8 cellular contexts compared by ENCODE assay signal in the genomic region with DNA sequence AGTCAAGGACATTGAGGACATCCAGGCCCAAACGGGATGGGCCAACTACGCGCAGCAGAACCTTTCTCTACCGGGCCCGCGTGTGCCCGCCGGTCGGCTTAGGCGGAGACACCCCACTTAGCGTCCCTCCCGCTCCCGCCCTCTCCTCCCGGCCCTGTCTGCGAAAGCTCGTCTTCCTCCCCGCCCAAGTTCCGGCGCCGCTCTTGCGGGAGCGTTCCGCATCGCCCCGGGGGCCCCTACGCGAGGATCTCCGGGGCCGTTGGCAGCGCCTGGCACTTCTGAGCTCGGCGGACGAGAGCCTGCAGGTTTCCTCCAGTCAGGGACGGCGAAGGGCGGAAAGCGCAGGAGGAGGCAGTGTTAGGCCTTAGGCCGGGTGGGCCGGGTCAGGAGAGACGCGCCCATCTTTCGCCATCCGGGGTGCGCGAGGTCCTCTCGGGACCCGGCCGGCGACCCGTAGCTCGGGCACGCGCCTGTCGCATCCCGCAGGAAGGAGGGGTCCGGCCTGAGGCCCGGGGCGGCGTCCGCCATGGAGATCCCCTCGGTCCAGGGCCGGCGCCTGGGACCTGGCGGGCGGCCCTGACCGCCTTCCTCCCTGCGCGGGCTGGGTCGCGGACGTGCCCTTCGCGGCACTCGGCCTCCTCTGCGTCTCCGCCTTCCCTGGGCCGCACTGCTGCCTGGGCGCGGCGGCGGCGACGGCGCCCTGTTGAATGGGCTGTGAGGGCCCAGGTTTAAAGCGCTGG. TPM values are rescaled to one million over a fixed set of nuclear protein-coding genes. Genes with fewer than 3 reads are reported as not detected.
DNase-seq lines count a peak whose midpoint lies in the region; ATAC-seq, FAIRE-seq and TF ChIP-seq lines count a peak whose summit lies in the region.

FEM1B (plus strand) TSS at position 141 of the 740 bp plus-strand sequence. CDS start 673 bp downstream, outside the sequence.

- no peaks in the 10 kb centered on the region for H3K9me3 Mint-ChIP-seq in activated naive CD8-positive, alpha-beta T cell treated with anti-CD3 and anti-CD28 coated beads, Interleukin-2, amount 50 U/mL, for 24 hours

- peak within 1 kb of the TSS; percentile 92 for H4K12ac ChIP-seq in trophoblast cell (ENCODE audit: low read depth, low read length)

- peaks cover 17% of the 10 kb centered on the region for H3K79me1 ChIP-seq in trophoblast cell (ENCODE audit: low read length)

- H2BK5ac ChIP-seq in trophoblast cell (ENCODE audit: low read depth, low read length, poor library complexity) = peak within 1 kb of the TSS; percentile 90

- H3K23ac ChIP-seq in trophoblast cell (ENCODE audit: low read length) = no peak within 1 kb of the TSS

- H3K36me3 Mint-ChIP-seq in activated naive CD8-positive, alpha-beta T cell treated with anti-CD3 and anti-CD28 coated beads, Interleukin-2, amount 50 U/mL, for 24 hours (ENCODE audit: low read depth) = peaks cover 13% of the 10 kb centered on the region

- H3K79me2 ChIP-seq in trophoblast cell (ENCODE audit: control insufficient read depth, insufficient read depth, low read length, poor library complexity) = peaks cover 21% of the 10 kb centered on the region

- H3K18ac ChIP-seq in trophoblast cell (ENCODE audit: low read length) = peak within 1 kb of the TSS; percentile 99

- ATAC-seq in HG02798 (IDR thresholded peaks at IDR 0.05; ENCODE audit: poor library complexity, unreplicated experiment) = peak; percentile 82
- ATAC-seq in activated naive CD8-positive, alpha-beta T cell treated with anti-CD3 and anti-CD28 coated beads, Interleukin-2, amount 50 U/mL, for 24 hours = peak; percentile 82
- ATAC-seq in Right ventricle myocardium superior (ENCODE audit: poor library complexity) = peak; percentile 93

- peak within 1 kb of the TSS; percentile 12 for H2BK12ac ChIP-seq in trophoblast cell (ENCODE audit: low read length)

- no peaks in the 10 kb centered on the region for H3K27me3 Mint-ChIP-seq in activated naive CD8-positive, alpha-beta T cell treated with anti-CD3 and anti-CD28 coated beads, Interleukin-2, amount 50 U/mL, for 24 hours

- DNase-seq in GM12891 (ENCODE audit: insufficient read length, low spot score) (peak; percentile 85), NCI-H1436 (lab: John Stamatoyannopoulos, UW) (peak; percentile 88), SW480 (ENCODE audit: low spot score) (peak; percentile 92), Right ventricle myocardium superior (peak; percentile 94), trophoblast cell (peak; percentile 80 to 91), tibial nerve (ENCODE audit: low spot score in 2 of 2) (peak; percentile 77 to 82)
- DNase-seq in activated naive CD8-positive, alpha-beta T cell treated with anti-CD3 and anti-CD28 coated beads, Interleukin-2, amount 50 U/mL, for 24 hours = peak; percentile 89

- H3K4me1 ChIP-seq in trophoblast cell (ENCODE audit: control insufficient read depth in 1 of 2, insufficient read depth in 2 of 2, low read length in 2 of 2) (peaks cover under 1 to 10% of the 10 kb centered on the region in 2 experiments), tibial nerve (peaks cover 0 to 57% (median 35%) of the 10 kb centered on the region in 4 donors)

- H3K4me3 ChIP-seq in trophoblast cell (ENCODE audit: low read depth, low read length) = peak within 1 kb of the TSS; percentile 84
- H3K4me3 ChIP-seq in tibial nerve = peak within 1 kb of the TSS; percentile 61 to 99 (median 86)

- H3K27ac Mint-ChIP-seq in activated naive CD8-positive, alpha-beta T cell treated with anti-CD3 and anti-CD28 coated beads, Interleukin-2, amount 50 U/mL, for 24 hours = peak within 1 kb of the TSS; percentile 97

- peak within 1 kb of the TSS; percentile 91 for H3K14ac ChIP-seq in trophoblast cell (ENCODE audit: low read length)

- no CpG with 5 or more reads among the region's 85 CpGs for WGBS in trophoblast cell (ENCODE audit: extremely low coverage, insufficient coverage, insufficient read length)
- WGBS in tibial nerve, 2 donors = 1% methylated on average over 39 to 48 of the region's 85 CpGs

- FAIRE-seq in GM12891 (lab: Jason Lieb, UNC) = peak; percentile 90

- H4K91ac ChIP-seq in trophoblast cell (ENCODE audit: low read depth, low read length) = peak within 1 kb of the TSS; percentile 91

- peaks cover 59% of the 10 kb centered on the region for H3K4me1 Mint-ChIP-seq in activated naive CD8-positive, alpha-beta T cell treated with anti-CD3 and anti-CD28 coated beads, Interleukin-2, amount 50 U/mL, for 24 hours

- no peaks in the 10 kb centered on the region for H3K36me3 ChIP-seq in trophoblast cell (ENCODE audit: control insufficient read depth in 1 of 2, insufficient read depth in 2 of 2, low read length in 2 of 2)
- H3K36me3 ChIP-seq in tibial nerve = no peaks in the 10 kb centered on the region

- no peaks in the 10 kb centered on the region for H3K27me3 ChIP-seq in trophoblast cell (ENCODE audit: insufficient read depth, low read length)
- no peaks in the 10 kb centered on the region for H3K27me3 ChIP-seq in tibial nerve

- peak within 1 kb of the TSS; percentile 57 for H2AK5ac ChIP-seq in trophoblast cell (ENCODE audit: low read length)

- peak within 1 kb of the TSS; percentile 98 for H2BK120ac ChIP-seq in trophoblast cell (ENCODE audit: insufficient read depth, low read length, poor library complexity)

- H3K9ac ChIP-seq in trophoblast cell (ENCODE audit: low read length) = peak within 1 kb of the TSS; percentile 97

- H3K27ac ChIP-seq in trophoblast cell (ENCODE audit: low read depth, low read length) = peak within 1 kb of the TSS; percentile 100
- H3K27ac ChIP-seq in tibial nerve = peak within 1 kb of the TSS; percentile 96 to 99 (median 98)

- peak within 1 kb of the TSS; percentile 83 for H3K4me2 ChIP-seq in trophoblast cell (ENCODE audit: low read length)

- H3K4ac ChIP-seq in trophoblast cell (ENCODE audit: low read depth, low read length) = peak within 1 kb of the TSS; percentile 20

- intact Hi-C loops in Right ventricle myocardium superior (cut with DNase I) = no loop called here

- H3K9me3 ChIP-seq in trophoblast cell (ENCODE audit: insufficient read depth, low read depth, low read length) (no peaks in the 10 kb centered on the region), tibial nerve (no peaks in the 10 kb centered on the region)

- peak within 1 kb of the TSS; percentile 84 for H2AFZ ChIP-seq in trophoblast cell (ENCODE audit: insufficient read depth, low read length, poor library complexity)

- TF ChIP-seq CTCF in tibial nerve (IDR thresholded peaks at IDR 0.05) = peak in 2 of 5 experiments; percentile 25 to 39

- peak within 1 kb of the TSS; percentile 95 for H4K8ac ChIP-seq in trophoblast cell (ENCODE audit: low read depth, low read length)

- TF ChIP-seq POLR2A in GM12891 (IDR thresholded peaks at IDR 0.05; ENCODE audit: low read depth, low read length) (peak; percentile 88), tibial nerve (IDR thresholded peaks at IDR 0.05) (peak; percentile 74 to 78)

- peak; percentile 75 to 97 for TF ChIP-seq EP300 in tibial nerve (IDR thresholded peaks at IDR 0.05)

- H3K4me3 Mint-ChIP-seq in activated naive CD8-positive, alpha-beta T cell treated with anti-CD3 and anti-CD28 coated beads, Interleukin-2, amount 50 U/mL, for 24 hours = peak within 1 kb of the TSS; percentile 97

TF ChIP-seq in GM12891, 5 proteins besides CTCF, POLR2A, EP300 and RAD21:
- TF ChIP-seq SPI1 (IDR thresholded peaks at IDR 0.05; ENCODE audit: low read depth, low read length) (peak; percentile 14; the same call in 1 of the 2 replicates), POLR2AphosphoS5 (IDR thresholded peaks at IDR 0.05; ENCODE audit: low read depth, low read length) (no peak; the same call in none of the 2 replicates), TAF1 (IDR thresholded peaks at IDR 0.05; ENCODE audit: low read depth, low read length) (peak; percentile 89), POU2F2 (IDR thresholded peaks at IDR 0.05; ENCODE audit: low read depth, low read length) (peak; percentile 51), PAX5 (IDR thresholded peaks at IDR 0.05; ENCODE audit: insufficient read depth, low read length, severe bottlenecking) (no peak)
TF ChIP-seq in GM12891: peak in this region for 3.

RNA-seq across cellular contexts. Expression of gene FEM1B, which starts in this region (rescaled TPM):
- polyA plus RNA-seq in GM12891 (2012; ENCODE audit: low read depth, missing spikeins) = 11.4 TPM
- total RNA-seq in Right ventricle myocardium superior = 40.8 TPM
- polyA plus RNA-seq in trophoblast cell (2013) = 26.2 and 26.9 TPM in 2 replicates
- 10 to 100 TPM; 39.0 to 47.6 (median 39.9) TPM for total RNA-seq in tibial nerve

Comparison
In these comparisons a context has a peak if more than half of its experiments do, and no peak if none do; other contexts are left out.
1. Peak in every context shown above with its lines: DNase-seq, ATAC-seq, H3K4me3 ChIP-seq and H3K27ac ChIP-seq.